Comparison of ENCODE assay signal across 8 cellular contexts in genomic region chr13:30847697-30848307, GRCh38. TPM values are rescaled to one million over a fixed set of nuclear protein-coding genes. Genes with fewer than 3 reads are reported as not detected.
DNase-seq lines count a peak whose midpoint lies in the region; ATAC-seq, FAIRE-seq and TF ChIP-seq lines count a peak whose summit lies in the region.
"Had no signal": no experiment of that assay in that cellular context is flagged by ENCODE, and none has a peak within 500 bp of the region (broad histone marks: within the 10 kb centered on the region; RNA-seq: fewer than 3 reads in every experiment).

No MANE protein-coding gene starts in this region.

- peak; percentile 99 for DNase-seq in fibroblast of villous mesenchyme (ENCODE audit: low read depth)
- peak; percentile 13 to 26 for DNase-seq in stimulated activated CD4-positive, alpha-beta T cell treated with anti-CD3 and anti-CD28 coated beads, Interleukin-2, amount 100 ng/mL, for 24 hours
- no peak for DNase-seq in small intestine
- DNase-seq in iPS-NIHi11 (ENCODE audit: low spot score) = no peak

- WGBS in small intestine, 3 donors = 45 to 75% (median 54%) methylated on average over 11 of the region's 11 CpGs

- H3K4me2 ChIP-seq in OCI-LY3 (ENCODE audit: low read length) = peak overlapping the region; percentile 57

- H3K27me3 ChIP-seq in OCI-LY3 (ENCODE audit: low read depth, low read length) = peaks cover 7% of the 10 kb centered on the region; the same call in 1 of the 2 replicates
- no peaks in the 10 kb centered on the region for H3K27me3 ChIP-seq in small intestine (ENCODE audit: control insufficient read depth in 2 of 2, insufficient read depth in 2 of 2, low read length in 2 of 2)

- H3K9ac ChIP-seq in OCI-LY3 (ENCODE audit: low read length) = no peak overlapping the region

- ATAC-seq in GM21723 (IDR thresholded peaks at IDR 0.05; ENCODE audit: unreplicated experiment) = peak; percentile 37
- ATAC-seq in HG03108 (IDR thresholded peaks at IDR 0.05; ENCODE audit: unreplicated experiment) = no peak

- no peak for TF ChIP-seq CTCF in OCI-LY3 (IDR thresholded peaks at IDR 0.05; ENCODE audit: low read depth, low read length)
- no peak for TF ChIP-seq CTCF in fibroblast of villous mesenchyme (IDR thresholded peaks at IDR 0.05; ENCODE audit: insufficient read depth, low read depth, low read length)

- H3K36me3 ChIP-seq in OCI-LY3 (replicated peaks; ENCODE audit: low read depth, low read length) (no peaks in the 10 kb centered on the region), small intestine (ENCODE audit: control insufficient read depth in 2 of 2, insufficient read depth in 2 of 2, low read length in 2 of 2) (no peaks in the 10 kb centered on the region)

- peak overlapping the region; percentile 35 for H3K4me3 ChIP-seq in OCI-LY3 (ENCODE audit: low read length)
- no peak overlapping the region for H3K4me3 ChIP-seq in fibroblast of villous mesenchyme (ENCODE audit: low read depth, low read length)
- no peak overlapping the region for H3K4me3 ChIP-seq in small intestine (ENCODE audit: low read depth in 1 of 2, low read length in 2 of 2)

- no peaks in the 10 kb centered on the region for H3K79me2 ChIP-seq in OCI-LY3 (ENCODE audit: low read length)

- peak overlapping the region; percentile 23; the same call in 1 of the 2 replicates for H2AFZ ChIP-seq in OCI-LY3 (ENCODE audit: low read depth, low read length)

- H3K27ac ChIP-seq in OCI-LY3 (ENCODE audit: low read length) (no peak overlapping the region), small intestine (ENCODE audit: low read depth in 1 of 2, low read length in 1 of 2) (peak overlapping the region in 1 of 2 donors; percentile 80)

- H3K9me3 ChIP-seq in OCI-LY3 (ENCODE audit: insufficient read depth, low read length) = no peaks in the 10 kb centered on the region
- no peaks in the 10 kb centered on the region for H3K9me3 ChIP-seq in small intestine (ENCODE audit: control insufficient read depth, low read depth)

- H3K4me1 ChIP-seq in OCI-LY3 (ENCODE audit: low read length) = peaks cover 32% of the 10 kb centered on the region
- H3K4me1 ChIP-seq in small intestine (ENCODE audit: control insufficient read depth in 2 of 2, insufficient read depth in 1 of 2, low read depth in 1 of 2, low read length in 1 of 2) = no peaks in the 10 kb centered on the region

- FAIRE-seq in small intestine (lab: Jason Lieb, UNC) = no peak

- no peaks in the 10 kb centered on the region for H4K20me1 ChIP-seq in OCI-LY3 (ENCODE audit: insufficient read depth, low read length)

RNA-seq across cellular contexts. Expression of gene MEDAG, which starts 58.3 kb away (rescaled TPM):
- 12.1 and 20.0 TPM in 2 replicates for total RNA-seq in fibroblast of villous mesenchyme
- polyA plus RNA-seq in small intestine = 10 to 100 TPM in 1 of 3 donors, 1 to 10 TPM in 1, under 1 TPM in 1; 0.67 to 21.4 (median 2.4) TPM
- total RNA-seq: activated CD8-positive, alpha-beta memory T cell treated with anti-CD3 and anti-CD28 coated beads for 36 hours had no signal

Comparison
In these comparisons a context has a peak if more than half of its experiments do, and no peak if none do; other contexts are left out.
1. DNase-seq: peak in fibroblast of villous mesenchyme (single experiment) and stimulated activated CD4-positive, alpha-beta T cell treated with anti-CD3 and anti-CD28 coated beads, Interleukin-2, amount 100 ng/mL, for 24 hours (2 of 2); none in small intestine (single experiment) and iPS-NIHi11 (single experiment).